Comparison of ENCODE assay signal across 1 cellular context in genomic region chr17:77374170-77374936, GRCh38.
TF ChIP-seq lines count a peak whose summit lies in the region.

No MANE protein-coding gene starts in this region.

TF ChIP-seq in HEK293, 187 proteins besides CTCF, POLR2A, EP300 and RAD21 (continued from another document):
- peak; percentile 64 for TF ChIP-seq KLF17 (tag by site-specific recombination; IDR thresholded peaks at IDR 0.05)
- no peak for TF ChIP-seq ZNF561 (tag by site-specific recombination; IDR thresholded peaks at IDR 0.05; ENCODE audit: borderline replicate concordance)
- TF ChIP-seq ZNF37A (tag by site-specific recombination; IDR thresholded peaks at IDR 0.05), result no peak
- TF ChIP-seq ZXDB (tag by site-specific recombination; IDR thresholded peaks at IDR 0.05), result no peak
- TF ChIP-seq ZNF544 (tag by site-specific recombination; IDR thresholded peaks at IDR 0.05), result no peak
- no peak for TF ChIP-seq ZNF169 (tag by site-specific recombination; IDR thresholded peaks at IDR 0.05)
- TF ChIP-seq WT1 (tag by site-specific recombination; IDR thresholded peaks at IDR 0.05), result no peak
- TF ChIP-seq ZNF449 (tag by site-specific recombination; IDR thresholded peaks at IDR 0.05), result no peak
- no peak for TF ChIP-seq ZNF146 (tag by site-specific recombination; IDR thresholded peaks at IDR 0.05)
- no peak for TF ChIP-seq ZNF148 (tag by site-specific recombination; IDR thresholded peaks at IDR 0.05; ENCODE audit: borderline replicate concordance)
- TF ChIP-seq ZNF830 (tag by site-specific recombination; IDR thresholded peaks at IDR 0.05; ENCODE audit: low read depth), result no peak
- no peak for TF ChIP-seq ZNF239 (tag by site-specific recombination; IDR thresholded peaks at IDR 0.05)
- TF ChIP-seq ZBTB49 (tag by site-specific recombination; IDR thresholded peaks at IDR 0.05; ENCODE audit: low read depth), result no peak
- no peak for TF ChIP-seq ZNF626 (tag by site-specific recombination; IDR thresholded peaks at IDR 0.05)
- no peak for TF ChIP-seq ZNF433 (tag by site-specific recombination; IDR thresholded peaks at IDR 0.05; ENCODE audit: low read depth)
- TF ChIP-seq ZSCAN23 (tag by site-specific recombination; IDR thresholded peaks at IDR 0.05), result no peak
- TF ChIP-seq ZNF518A (tag by site-specific recombination; conservative IDR thresholded peaks at IDR 0.05; ENCODE audit: low read depth), result no peak; the same call in 1 of the 2 replicates
- no peak for TF ChIP-seq YY1 (tag by site-specific recombination; IDR thresholded peaks at IDR 0.05)
- TF ChIP-seq MEIS1 (CRISPR knock-in tag; IDR thresholded peaks at IDR 0.05; ENCODE audit: borderline replicate concordance), result no peak
- no peak for TF ChIP-seq ZNF548 (tag by site-specific recombination; IDR thresholded peaks at IDR 0.05)
- TF ChIP-seq PRDM2 (tag by site-specific recombination; IDR thresholded peaks at IDR 0.05; ENCODE audit: borderline replicate concordance), result no peak
- TF ChIP-seq ZNF214 (tag by site-specific recombination; IDR thresholded peaks at IDR 0.05; ENCODE audit: borderline replicate concordance), result no peak
